In the genomic region with DNA sequence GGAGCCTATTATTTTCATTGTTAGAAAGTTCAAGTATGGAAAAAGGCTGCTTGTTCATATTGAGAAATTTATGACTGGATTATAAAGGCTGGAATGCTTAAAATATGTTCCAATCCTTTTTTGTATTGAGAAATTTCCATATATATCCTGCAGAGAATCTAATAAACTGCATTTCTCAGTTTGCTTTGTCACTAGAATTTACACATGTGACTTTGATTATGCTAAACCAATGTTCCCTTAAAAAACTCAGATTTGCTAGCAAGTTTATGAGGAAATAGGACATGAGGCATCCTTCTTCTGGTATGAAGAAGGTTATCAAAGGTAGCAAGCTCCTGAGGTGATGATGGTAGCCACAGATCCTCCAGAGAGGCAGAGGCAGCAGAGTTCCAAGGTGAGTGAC, we compare ENCODE assay signal across 22 cellular contexts. TPM values are rescaled to one million over a fixed set of nuclear protein-coding genes. Genes with fewer than 3 reads are reported as not detected.
"Had no signal": no experiment of that assay in that cellular context is flagged by ENCODE, and none has a peak within 500 bp of the region (broad histone marks: within the 10 kb centered on the region; RNA-seq: fewer than 3 reads in every experiment).

No MANE protein-coding gene starts in this region.

- H3K36me3 ChIP-seq: SJCRH30 had no signal

- H3K4me3 ChIP-seq: K562, SJCRH30 had no signal

- DNase-seq: Kasumi-1; MM.1S; NCI-H1092 treated with DMSO at 0.1 percent for 48 hours; NCI-H1436; NCI-H187; NCI-H2029; NCI-H2081 treated with DMSO at 0.1 percent for 48 hours; NCI-H2171; NCI-H226; NCI-H446; NCI-H510A; NCI-H524 treated with DMSO at 0.1 percent for 48 hours; NCI-H69; NCI-H774; NK-92 treated with Interleukin-12 subunit alpha and Interleukin-12 subunit beta, amount 100 ng/mL, for 24 hours; PC-3; SHP77 treated with DMSO at 0.1 percent for 48 hours; SJCRH30 had no signal

- H3K27me3 ChIP-seq: SJCRH30 had no signal

- H3K9me3 ChIP-seq: SJCRH30 had no signal

- H3K27ac ChIP-seq: HL-60, KMS-11, SJCRH30 had no signal

- H3K9ac ChIP-seq: KMS-11 had no signal

RNA-seq across cellular contexts. Expression of a gene that starts 29.2 kb away (rescaled TPM):
- total RNA-seq: OCI-LY7 had no signal
